ENCODE assay signal across 1 cellular context in the genomic region with DNA sequence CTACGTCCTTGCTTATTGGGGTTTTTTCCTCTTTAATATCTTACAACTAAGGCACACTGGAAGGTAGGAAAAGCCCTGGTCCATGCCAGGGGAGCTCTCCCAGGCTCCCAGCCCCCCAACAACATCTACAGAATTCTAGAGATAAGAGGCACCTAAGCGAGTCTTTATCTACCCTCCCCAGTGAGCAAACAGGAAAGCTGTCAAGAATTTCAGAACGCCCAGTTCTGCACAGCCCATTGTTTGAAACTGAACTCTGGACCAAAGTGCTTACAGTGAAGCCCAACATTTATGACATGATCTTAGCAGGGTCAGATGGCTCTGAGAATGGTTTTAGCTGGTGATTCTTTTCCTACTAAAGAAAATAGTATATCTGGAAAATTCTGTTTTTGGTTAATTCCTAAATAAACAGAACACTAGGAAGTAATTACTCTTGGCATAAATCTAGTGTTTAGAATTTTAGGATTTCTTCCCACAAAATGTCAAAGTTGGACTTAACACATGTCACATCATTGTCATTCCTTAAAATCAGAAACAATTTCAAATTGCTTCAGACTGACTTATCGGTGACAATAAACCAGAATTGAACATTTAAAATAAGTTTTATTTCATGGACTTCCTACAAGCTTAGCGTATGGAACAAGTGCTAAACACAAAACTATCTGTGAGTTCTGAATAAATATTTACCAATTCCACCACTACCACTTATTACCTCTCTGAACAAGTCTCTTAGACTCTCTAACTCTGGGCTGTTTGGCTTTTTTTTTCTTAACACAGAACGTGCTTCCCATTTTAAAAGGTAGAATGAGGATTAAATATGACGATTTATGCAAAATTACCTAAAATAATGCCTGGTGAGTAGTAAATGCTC.
A peak's percentile ranks its signal among the peaks of the same experiment; 100 is the strongest.
TF ChIP-seq lines count a peak whose summit lies in the region.

No MANE protein-coding gene starts in this region.

TF ChIP-seq in HepG2, 621 proteins besides CTCF, POLR2A, EP300 and RAD21 (continued from another document):
- TF ChIP-seq, protein P1, sequence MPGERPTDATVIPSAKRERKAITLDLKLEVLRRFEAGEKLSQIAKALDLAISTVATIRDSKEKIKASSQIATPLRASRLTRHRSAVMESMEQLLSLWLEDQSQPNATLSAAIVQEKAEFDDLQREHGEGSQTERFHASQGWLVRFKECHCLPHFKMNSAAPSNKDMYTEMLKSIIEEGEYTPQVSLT (CRISPR knock-in tag; IDR thresholded peaks at IDR 0.05; ENCODE audit: borderline replicate concordance, low read depth), result no peak
- peak; percentile 64; the same call in 1 of the 2 replicates for TF ChIP-seq RXRA (CRISPR knock-in tag; IDR thresholded peaks at IDR 0.05)
- TF ChIP-seq, protein P2, sequence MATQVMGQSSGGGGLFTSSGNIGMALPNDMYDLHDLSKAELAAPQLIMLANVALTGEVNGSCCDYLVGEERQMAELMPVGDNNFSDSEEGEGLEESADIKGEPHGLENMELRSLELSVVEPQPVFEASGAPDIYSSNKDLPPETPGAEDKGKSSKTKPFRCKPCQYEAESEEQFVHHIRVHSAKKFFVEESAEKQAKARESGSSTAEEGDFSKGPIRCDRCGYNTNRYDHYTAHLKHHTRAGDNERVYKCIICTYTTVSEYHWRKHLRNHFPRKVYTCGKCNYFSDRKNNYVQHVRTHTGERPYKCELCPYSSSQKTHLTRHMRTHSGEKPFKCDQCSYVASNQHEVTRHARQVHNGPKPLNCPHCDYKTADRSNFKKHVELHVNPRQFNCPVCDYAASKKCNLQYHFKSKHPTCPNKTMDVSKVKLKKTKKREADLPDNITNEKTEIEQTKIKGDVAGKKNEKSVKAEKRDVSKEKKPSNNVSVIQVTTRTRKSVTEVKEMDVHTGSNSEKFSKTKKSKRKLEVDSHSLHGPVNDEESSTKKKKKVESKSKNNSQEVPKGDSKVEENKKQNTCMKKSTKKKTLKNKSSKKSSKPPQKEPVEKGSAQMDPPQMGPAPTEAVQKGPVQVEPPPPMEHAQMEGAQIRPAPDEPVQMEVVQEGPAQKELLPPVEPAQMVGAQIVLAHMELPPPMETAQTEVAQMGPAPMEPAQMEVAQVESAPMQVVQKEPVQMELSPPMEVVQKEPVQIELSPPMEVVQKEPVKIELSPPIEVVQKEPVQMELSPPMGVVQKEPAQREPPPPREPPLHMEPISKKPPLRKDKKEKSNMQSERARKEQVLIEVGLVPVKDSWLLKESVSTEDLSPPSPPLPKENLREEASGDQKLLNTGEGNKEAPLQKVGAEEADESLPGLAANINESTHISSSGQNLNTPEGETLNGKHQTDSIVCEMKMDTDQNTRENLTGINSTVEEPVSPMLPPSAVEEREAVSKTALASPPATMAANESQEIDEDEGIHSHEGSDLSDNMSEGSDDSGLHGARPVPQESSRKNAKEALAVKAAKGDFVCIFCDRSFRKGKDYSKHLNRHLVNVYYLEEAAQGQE (IDR thresholded peaks at IDR 0.05; ENCODE audit: borderline replicate concordance in 1 of 2, low read depth in 1 of 2, low read length in 2 of 2), result peak in 1 of 2 experiments; percentile 60; a peak in 2 of 4 replicates
- no peak for TF ChIP-seq MBD4 (IDR thresholded peaks at IDR 0.05; ENCODE audit: borderline replicate concordance, low read length)
- TF ChIP-seq, protein P3, sequence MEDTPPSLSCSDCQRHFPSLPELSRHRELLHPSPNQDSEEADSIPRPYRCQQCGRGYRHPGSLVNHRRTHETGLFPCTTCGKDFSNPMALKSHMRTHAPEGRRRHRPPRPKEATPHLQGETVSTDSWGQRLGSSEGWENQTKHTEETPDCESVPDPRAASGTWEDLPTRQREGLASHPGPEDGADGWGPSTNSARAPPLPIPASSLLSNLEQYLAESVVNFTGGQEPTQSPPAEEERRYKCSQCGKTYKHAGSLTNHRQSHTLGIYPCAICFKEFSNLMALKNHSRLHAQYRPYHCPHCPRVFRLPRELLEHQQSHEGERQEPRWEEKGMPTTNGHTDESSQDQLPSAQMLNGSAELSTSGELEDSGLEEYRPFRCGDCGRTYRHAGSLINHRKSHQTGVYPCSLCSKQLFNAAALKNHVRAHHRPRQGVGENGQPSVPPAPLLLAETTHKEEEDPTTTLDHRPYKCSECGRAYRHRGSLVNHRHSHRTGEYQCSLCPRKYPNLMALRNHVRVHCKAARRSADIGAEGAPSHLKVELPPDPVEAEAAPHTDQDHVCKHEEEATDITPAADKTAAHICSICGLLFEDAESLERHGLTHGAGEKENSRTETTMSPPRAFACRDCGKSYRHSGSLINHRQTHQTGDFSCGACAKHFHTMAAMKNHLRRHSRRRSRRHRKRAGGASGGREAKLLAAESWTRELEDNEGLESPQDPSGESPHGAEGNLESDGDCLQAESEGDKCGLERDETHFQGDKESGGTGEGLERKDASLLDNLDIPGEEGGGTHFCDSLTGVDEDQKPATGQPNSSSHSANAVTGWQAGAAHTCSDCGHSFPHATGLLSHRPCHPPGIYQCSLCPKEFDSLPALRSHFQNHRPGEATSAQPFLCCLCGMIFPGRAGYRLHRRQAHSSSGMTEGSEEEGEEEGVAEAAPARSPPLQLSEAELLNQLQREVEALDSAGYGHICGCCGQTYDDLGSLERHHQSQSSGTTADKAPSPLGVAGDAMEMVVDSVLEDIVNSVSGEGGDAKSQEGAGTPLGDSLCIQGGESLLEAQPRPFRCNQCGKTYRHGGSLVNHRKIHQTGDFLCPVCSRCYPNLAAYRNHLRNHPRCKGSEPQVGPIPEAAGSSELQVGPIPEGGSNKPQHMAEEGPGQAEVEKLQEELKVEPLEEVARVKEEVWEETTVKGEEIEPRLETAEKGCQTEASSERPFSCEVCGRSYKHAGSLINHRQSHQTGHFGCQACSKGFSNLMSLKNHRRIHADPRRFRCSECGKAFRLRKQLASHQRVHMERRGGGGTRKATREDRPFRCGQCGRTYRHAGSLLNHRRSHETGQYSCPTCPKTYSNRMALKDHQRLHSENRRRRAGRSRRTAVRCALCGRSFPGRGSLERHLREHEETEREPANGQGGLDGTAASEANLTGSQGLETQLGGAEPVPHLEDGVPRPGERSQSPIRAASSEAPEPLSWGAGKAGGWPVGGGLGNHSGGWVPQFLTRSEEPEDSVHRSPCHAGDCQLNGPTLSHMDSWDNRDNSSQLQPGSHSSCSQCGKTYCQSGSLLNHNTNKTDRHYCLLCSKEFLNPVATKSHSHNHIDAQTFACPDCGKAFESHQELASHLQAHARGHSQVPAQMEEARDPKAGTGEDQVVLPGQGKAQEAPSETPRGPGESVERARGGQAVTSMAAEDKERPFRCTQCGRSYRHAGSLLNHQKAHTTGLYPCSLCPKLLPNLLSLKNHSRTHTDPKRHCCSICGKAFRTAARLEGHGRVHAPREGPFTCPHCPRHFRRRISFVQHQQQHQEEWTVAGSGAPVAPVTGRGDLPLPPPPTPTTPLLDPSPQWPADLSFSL (CRISPR knock-in tag; IDR thresholded peaks at IDR 0.05), result no peak
- no peak for TF ChIP-seq ZNF672 (CRISPR knock-in tag; IDR thresholded peaks at IDR 0.05)
- 0 out of 2 replicates have a peak, but pooled peaks have one; percentile 52 for TF ChIP-seq ZNF878 (CRISPR knock-in tag; IDR thresholded peaks at IDR 0.05)
- TF ChIP-seq ZNF891 (CRISPR knock-in tag; IDR thresholded peaks at IDR 0.05), result no peak
- TF ChIP-seq ZNF205 (CRISPR knock-in tag; IDR thresholded peaks at IDR 0.05), result peak; percentile 95
- TF ChIP-seq, protein P4, sequence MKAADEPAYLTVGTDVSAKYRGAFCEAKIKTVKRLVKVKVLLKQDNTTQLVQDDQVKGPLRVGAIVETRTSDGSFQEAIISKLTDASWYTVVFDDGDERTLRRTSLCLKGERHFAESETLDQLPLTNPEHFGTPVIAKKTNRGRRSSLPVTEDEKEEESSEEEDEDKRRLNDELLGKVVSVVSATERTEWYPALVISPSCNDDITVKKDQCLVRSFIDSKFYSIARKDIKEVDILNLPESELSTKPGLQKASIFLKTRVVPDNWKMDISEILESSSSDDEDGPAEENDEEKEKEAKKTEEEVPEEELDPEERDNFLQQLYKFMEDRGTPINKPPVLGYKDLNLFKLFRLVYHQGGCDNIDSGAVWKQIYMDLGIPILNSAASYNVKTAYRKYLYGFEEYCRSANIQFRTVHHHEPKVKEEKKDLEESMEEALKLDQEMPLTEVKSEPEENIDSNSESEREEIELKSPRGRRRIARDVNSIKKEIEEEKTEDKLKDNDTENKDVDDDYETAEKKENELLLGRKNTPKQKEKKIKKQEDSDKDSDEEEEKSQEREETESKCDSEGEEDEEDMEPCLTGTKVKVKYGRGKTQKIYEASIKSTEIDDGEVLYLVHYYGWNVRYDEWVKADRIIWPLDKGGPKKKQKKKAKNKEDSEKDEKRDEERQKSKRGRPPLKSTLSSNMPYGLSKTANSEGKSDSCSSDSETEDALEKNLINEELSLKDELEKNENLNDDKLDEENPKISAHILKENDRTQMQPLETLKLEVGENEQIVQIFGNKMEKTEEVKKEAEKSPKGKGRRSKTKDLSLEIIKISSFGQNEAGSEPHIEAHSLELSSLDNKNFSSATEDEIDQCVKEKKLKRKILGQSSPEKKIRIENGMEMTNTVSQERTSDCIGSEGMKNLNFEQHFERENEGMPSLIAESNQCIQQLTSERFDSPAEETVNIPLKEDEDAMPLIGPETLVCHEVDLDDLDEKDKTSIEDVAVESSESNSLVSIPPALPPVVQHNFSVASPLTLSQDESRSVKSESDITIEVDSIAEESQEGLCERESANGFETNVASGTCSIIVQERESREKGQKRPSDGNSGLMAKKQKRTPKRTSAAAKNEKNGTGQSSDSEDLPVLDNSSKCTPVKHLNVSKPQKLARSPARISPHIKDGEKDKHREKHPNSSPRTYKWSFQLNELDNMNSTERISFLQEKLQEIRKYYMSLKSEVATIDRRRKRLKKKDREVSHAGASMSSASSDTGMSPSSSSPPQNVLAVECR (CRISPR knock-in tag; IDR thresholded peaks at IDR 0.05; ENCODE audit: borderline replicate concordance), result peak; percentile 48; the same call in 1 of the 2 replicates
- TF ChIP-seq RFXANK (CRISPR knock-in tag; IDR thresholded peaks at IDR 0.05), result no peak; the same call in 1 of the 2 replicates
- TF ChIP-seq, protein P5, sequence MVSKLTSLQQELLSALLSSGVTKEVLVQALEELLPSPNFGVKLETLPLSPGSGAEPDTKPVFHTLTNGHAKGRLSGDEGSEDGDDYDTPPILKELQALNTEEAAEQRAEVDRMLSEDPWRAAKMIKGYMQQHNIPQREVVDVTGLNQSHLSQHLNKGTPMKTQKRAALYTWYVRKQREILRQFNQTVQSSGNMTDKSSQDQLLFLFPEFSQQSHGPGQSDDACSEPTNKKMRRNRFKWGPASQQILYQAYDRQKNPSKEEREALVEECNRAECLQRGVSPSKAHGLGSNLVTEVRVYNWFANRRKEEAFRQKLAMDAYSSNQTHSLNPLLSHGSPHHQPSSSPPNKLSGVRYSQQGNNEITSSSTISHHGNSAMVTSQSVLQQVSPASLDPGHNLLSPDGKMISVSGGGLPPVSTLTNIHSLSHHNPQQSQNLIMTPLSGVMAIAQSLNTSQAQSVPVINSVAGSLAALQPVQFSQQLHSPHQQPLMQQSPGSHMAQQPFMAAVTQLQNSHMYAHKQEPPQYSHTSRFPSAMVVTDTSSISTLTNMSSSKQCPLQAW (CRISPR knock-in tag; IDR thresholded peaks at IDR 0.05), result peak; percentile 46; the same call in 1 of the 2 replicates
- no peak for TF ChIP-seq SMAD1 (CRISPR knock-in tag; IDR thresholded peaks at IDR 0.05; ENCODE audit: borderline replicate concordance, low read depth)
- no peak for TF ChIP-seq SNAI1 (CRISPR knock-in tag; IDR thresholded peaks at IDR 0.05; ENCODE audit: borderline replicate concordance)
- no peak for TF ChIP-seq BHLHE40 (IDR thresholded peaks at IDR 0.05; ENCODE audit: low read length)
- TF ChIP-seq HOXA3 (CRISPR knock-in tag; IDR thresholded peaks at IDR 0.05), result peak; percentile 73
- TF ChIP-seq, protein P6, sequence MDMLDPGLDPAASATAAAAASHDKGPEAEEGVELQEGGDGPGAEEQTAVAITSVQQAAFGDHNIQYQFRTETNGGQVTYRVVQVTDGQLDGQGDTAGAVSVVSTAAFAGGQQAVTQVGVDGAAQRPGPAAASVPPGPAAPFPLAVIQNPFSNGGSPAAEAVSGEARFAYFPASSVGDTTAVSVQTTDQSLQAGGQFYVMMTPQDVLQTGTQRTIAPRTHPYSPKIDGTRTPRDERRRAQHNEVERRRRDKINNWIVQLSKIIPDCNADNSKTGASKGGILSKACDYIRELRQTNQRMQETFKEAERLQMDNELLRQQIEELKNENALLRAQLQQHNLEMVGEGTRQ (IDR thresholded peaks at IDR 0.05; ENCODE audit: low read depth, low read length), result no peak
- TF ChIP-seq, protein P6 (CRISPR knock-in tag; IDR thresholded peaks at IDR 0.05; ENCODE audit: borderline replicate concordance), result no peak
